In genomic region chr18:63237486-63237885, GRCh38 we compare ENCODE assay signal across 10 cellular contexts.
A peak's percentile ranks its signal among the peaks of the same experiment; 100 is the strongest.
DNase-seq lines count a peak whose midpoint lies in the region; ATAC-seq and TF ChIP-seq lines count a peak whose summit lies in the region.
"Had no signal": no experiment of that assay in that cellular context is flagged by ENCODE, and none has a peak within 500 bp of the region (broad histone marks: within the 10 kb centered on the region; RNA-seq: fewer than 3 reads in every experiment).

No MANE protein-coding gene starts in this region.

- peak overlapping the region; percentile 35 for H3K27ac Mint-ChIP-seq in stimulated activated memory B cell treated with anti-CD40 and anti-IgM and Interleukin-4, amounts not matched to agents 10 μg/mL and 1 μg/mL and 100 μg/mL, for 72 hours

- CTCF ChIA-PET in HCT116 (lab: Charles Lee), result no interaction called here

- RAD21 ChIA-PET in HCT116 (lab: Charles Lee; ENCODE audit: low non-redundant PET in 1 of 2, low total read pairs in 2 of 2, uncharacterized antibody in 2 of 2, unreplicated experiment in 2 of 2), result no interaction called here

- no peaks in the 10 kb centered on the region for H3K9me2 ChIP-seq in HCT116 (ENCODE audit: insufficient read depth)

- no peaks in the 10 kb centered on the region for H3K79me2 ChIP-seq in HCT116 (ENCODE audit: insufficient read depth, low read length)

- H3K9me3 ChIP-seq in HCT116 (ENCODE audit: control insufficient read depth in 1 of 2, insufficient read depth in 1 of 2, low read depth in 1 of 2, low read length in 2 of 2), result no peaks in the 10 kb centered on the region

- H2AFZ ChIP-seq in HCT116 (ENCODE audit: low read depth, low read length, poor library complexity, severe bottlenecking), result no peak overlapping the region

- H3K9ac ChIP-seq in HCT116 (ENCODE audit: low read length), result no peak overlapping the region

- peak overlapping the region; percentile 71 for H3K4me2 ChIP-seq in HCT116 (ENCODE audit: low read length)

- H3K36me3 ChIP-seq in HCT116 (ENCODE audit: control insufficient read depth in 1 of 2, insufficient read depth in 2 of 2, low read length in 2 of 2), result no peaks in the 10 kb centered on the region

- no peaks in the 10 kb centered on the region for H3K27me3 ChIP-seq in HCT116 (ENCODE audit: insufficient read depth, low read length)

- no peaks in the 10 kb centered on the region for H3K27me3 Mint-ChIP-seq in stimulated activated memory B cell treated with anti-CD40 and anti-IgM and Interleukin-4, amounts not matched to agents 10 μg/mL and 1 μg/mL and 100 μg/mL, for 72 hours

- TF ChIP-seq POLR2A in HCT116 (IDR thresholded peaks at IDR 0.05; ENCODE audit: borderline replicate concordance, extremely low read depth, insufficient read depth, insufficient read length), result no peak

- TF ChIP-seq RAD21 in HCT116 (IDR thresholded peaks at IDR 0.05; ENCODE audit: low read depth), result no peak

- H3K9me3 Mint-ChIP-seq in stimulated activated memory B cell treated with anti-CD40 and anti-IgM and Interleukin-4, amounts not matched to agents 10 μg/mL and 1 μg/mL and 100 μg/mL, for 72 hours, result peaks cover 3% of the 10 kb centered on the region

- no peaks in the 10 kb centered on the region for H4K20me1 ChIP-seq in HCT116 (ENCODE audit: insufficient read depth)

- 48 to 57% (median 54%) methylated on average over 2 of the region's 2 CpGs for WGBS in adipose tissue, 3 donors

- peaks cover 49% of the 10 kb centered on the region for H3K4me1 Mint-ChIP-seq in stimulated activated memory B cell treated with anti-CD40 and anti-IgM and Interleukin-4, amounts not matched to agents 10 μg/mL and 1 μg/mL and 100 μg/mL, for 72 hours

- peaks cover 13 to 18% of the 10 kb centered on the region in 2 experiments for H3K4me1 ChIP-seq in HCT116 (ENCODE audit: control insufficient read depth in 1 of 2, insufficient read depth in 2 of 2, low read length in 2 of 2)

- H3K36me3 Mint-ChIP-seq in stimulated activated memory B cell treated with anti-CD40 and anti-IgM and Interleukin-4, amounts not matched to agents 10 μg/mL and 1 μg/mL and 100 μg/mL, for 72 hours, result peaks cover 63% of the 10 kb centered on the region

- no peak for TF ChIP-seq CTCF in HCT116 (IDR thresholded peaks at IDR 0.05 in 2 of 3, conservative IDR thresholded peaks at IDR 0.05 in 1 of 3; ENCODE audit: borderline replicate concordance in 1 of 3, insufficient read depth in 1 of 3, low read depth in 2 of 3, low read length in 2 of 3)

- DNase-seq in HCT116 (ENCODE audit: low read depth, low spot score) (no peak), kidney tubule cell (ENCODE audit: low spot score) (peak; percentile 53), OCI-M2 (lab: John Stamatoyannopoulos, UW; ENCODE audit: unreplicated experiment) (no peak), NCI-H146 treated with DMSO at 0.1 percent for 48 hours (lab: John Stamatoyannopoulos, UW; ENCODE audit: unreplicated experiment) (no peak), HUDEP-2 (lab: John Stamatoyannopoulos, UW; ENCODE audit: unreplicated experiment in 76 of 76) (no peak)
- no peak for DNase-seq in central memory CD4-positive, alpha-beta T cell
- DNase-seq: SHP77 treated with DMSO at 0.1 percent for 48 hours; stimulated activated CD4-positive, alpha-beta T cell treated with anti-CD3 and anti-CD28 coated beads, Interleukin-4, amount 100 ng/mL, for 1 hour had no signal

- no peak overlapping the region for H3K4me3 Mint-ChIP-seq in stimulated activated memory B cell treated with anti-CD40 and anti-IgM and Interleukin-4, amounts not matched to agents 10 μg/mL and 1 μg/mL and 100 μg/mL, for 72 hours

- intact Hi-C loops in HCT116 (cut with micrococcal nuclease), result no loop called here

- no peak overlapping the region for H3K27ac ChIP-seq in HCT116 (ENCODE audit: low read depth, low read length)
- H3K27ac ChIP-seq in adipose tissue (ENCODE audit: low read depth, low read length), result peak overlapping the region; percentile 76

- POLR2A ChIA-PET in HCT116 (lab: Charles Lee), result no interaction called here

- no TSS peak for BruUV-seq in HCT116 (replicated peaks; lab: Mats Ljungman, UMichigan)

- no peak overlapping the region for H3K4me3 ChIP-seq in HCT116 (replicated peaks in 1 of 2; ENCODE audit: low read depth in 1 of 2, low read length in 2 of 2)

- ATAC-seq in HCT116, result no peak
- ATAC-seq in stimulated activated memory B cell treated with anti-CD40 and anti-IgM and Interleukin-4, amounts not matched to agents 10 μg/mL and 1 μg/mL and 100 μg/mL, for 72 hours, result no peak

TF ChIP-seq in HCT116, 20 proteins besides CTCF, POLR2A, EP300 and RAD21:
- TF ChIP-seq EZH2 (IDR thresholded peaks at IDR 0.05) (no peak), EGR1 (IDR thresholded peaks at IDR 0.05; ENCODE audit: low read depth) (no peak), ZNF274 (IDR thresholded peaks at IDR 0.05; ENCODE audit: low read depth, low read length) (no peak), SIN3A (IDR thresholded peaks at IDR 0.05; ENCODE audit: low read depth) (no peak), POLR2AphosphoS5 (IDR thresholded peaks at IDR 0.05; ENCODE audit: low read depth, low read length) (no peak)
